ENCODE assay signal across 36 cellular contexts in genomic region chr20:24483435-24484080, GRCh38. TPM values are rescaled to one million over a fixed set of nuclear protein-coding genes. Genes with fewer than 3 reads are reported as not detected.
"Had no signal": no experiment of that assay in that cellular context is flagged by ENCODE, and none has a peak within 500 bp of the region (broad histone marks: within the 10 kb centered on the region; RNA-seq: fewer than 3 reads in every experiment).

No MANE protein-coding gene starts in this region.

- H3K36me3 ChIP-seq: brain microvascular endothelial cell had no signal

- H3K27ac ChIP-seq: brain microvascular endothelial cell, PC-9, RWPE1, VCaP had no signal

- H3K4me3 Mint-ChIP-seq: activated CD4-positive, alpha-beta T cell treated with anti-CD3 and anti-CD28 coated beads, Interleukin-2, amount 10 ng/mL, durations not matched to agents 24 days and 14 days; activated CD8-positive, alpha-beta T cell treated with anti-CD3 and anti-CD28 coated beads for 36 hours; activated naive CD4-positive, alpha-beta T cell treated with anti-CD3 and anti-CD28 coated beads, Interleukin-2, amount 50 U/mL, for 24 hours; activated naive CD8-positive, alpha-beta T cell treated with anti-CD3 and anti-CD28 coated beads, Interleukin-2, amount 50 U/mL, for 24 hours; activated T-cell treated with anti-CD3 and anti-CD28 coated beads, Interleukin-2, amount 50 U/mL, for 72 hours; activated T-helper 17 cell treated with anti-CD3 and anti-CD28 coated beads, Interleukin-2, amount 50 U/mL, for 72 hours had no signal

- H3K27ac Mint-ChIP-seq: activated CD4-positive, alpha-beta T cell treated with anti-CD3 and anti-CD28 coated beads, Interleukin-2, amount 10 ng/mL, durations not matched to agents 24 days and 14 days; activated CD8-positive, alpha-beta T cell treated with anti-CD3 and anti-CD28 coated beads for 36 hours; activated naive CD4-positive, alpha-beta T cell treated with anti-CD3 and anti-CD28 coated beads, Interleukin-2, amount 50 U/mL, for 24 hours; activated naive CD8-positive, alpha-beta T cell treated with anti-CD3 and anti-CD28 coated beads, Interleukin-2, amount 50 U/mL, for 24 hours; activated T-cell treated with anti-CD3 and anti-CD28 coated beads, Interleukin-2, amount 50 U/mL, for 72 hours; activated T-helper 17 cell treated with anti-CD3 and anti-CD28 coated beads, Interleukin-2, amount 50 U/mL, for 72 hours had no signal

- ATAC-seq: activated CD8-positive, alpha-beta T cell treated with anti-CD3 and anti-CD28 coated beads for 36 hours; activated naive CD8-positive, alpha-beta T cell treated with anti-CD3 and anti-CD28 coated beads, Interleukin-2, amount 50 U/mL, for 24 hours; activated T-cell treated with anti-CD3 and anti-CD28 coated beads, Interleukin-2, amount 50 U/mL, for 72 hours; activated T-helper 17 cell treated with anti-CD3 and anti-CD28 coated beads, Interleukin-2, amount 50 U/mL, for 72 hours; K562; Right ventricle myocardium inferior had no signal

- H3K4me1 Mint-ChIP-seq: activated CD4-positive, alpha-beta T cell treated with anti-CD3 and anti-CD28 coated beads, Interleukin-2, amount 10 ng/mL, durations not matched to agents 24 days and 14 days; activated naive CD4-positive, alpha-beta T cell treated with anti-CD3 and anti-CD28 coated beads, Interleukin-2, amount 50 U/mL, for 24 hours; activated naive CD8-positive, alpha-beta T cell treated with anti-CD3 and anti-CD28 coated beads, Interleukin-2, amount 50 U/mL, for 24 hours; activated T-helper 17 cell treated with anti-CD3 and anti-CD28 coated beads, Interleukin-2, amount 50 U/mL, for 72 hours had no signal

- H3K4me3 ChIP-seq: K562, PC-9 had no signal

- H3K9me3 Mint-ChIP-seq: activated CD4-positive, alpha-beta T cell treated with anti-CD3 and anti-CD28 coated beads, Interleukin-2, amount 10 ng/mL, durations not matched to agents 24 days and 14 days; activated CD8-positive, alpha-beta T cell treated with anti-CD3 and anti-CD28 coated beads for 36 hours; activated naive CD4-positive, alpha-beta T cell treated with anti-CD3 and anti-CD28 coated beads, Interleukin-2, amount 50 U/mL, for 24 hours; activated naive CD8-positive, alpha-beta T cell treated with anti-CD3 and anti-CD28 coated beads, Interleukin-2, amount 50 U/mL, for 24 hours; activated T-cell treated with anti-CD3 and anti-CD28 coated beads, Interleukin-2, amount 50 U/mL, for 72 hours; activated T-helper 17 cell treated with anti-CD3 and anti-CD28 coated beads, Interleukin-2, amount 50 U/mL, for 72 hours had no signal

- H3K36me3 Mint-ChIP-seq: activated naive CD4-positive, alpha-beta T cell treated with anti-CD3 and anti-CD28 coated beads, Interleukin-2, amount 50 U/mL, for 24 hours had no signal

- H3K27me3 Mint-ChIP-seq: activated CD8-positive, alpha-beta T cell treated with anti-CD3 and anti-CD28 coated beads for 36 hours; activated naive CD8-positive, alpha-beta T cell treated with anti-CD3 and anti-CD28 coated beads, Interleukin-2, amount 50 U/mL, for 24 hours had no signal

- DNase-seq: activated CD4-positive, alpha-beta T cell treated with anti-CD3 and anti-CD28 coated beads for 1 hour; activated CD4-positive, alpha-beta T cell treated with anti-CD3 and anti-CD28 coated beads, Interleukin-2, amount 10 ng/mL, durations not matched to agents 24 days and 14 days; activated CD4-positive, alpha-beta T cell treated with anti-CD3 and anti-CD28 coated beads, Interleukin-2, amount 50 U/mL, for 4 hours; activated CD4-positive, CD25-positive, alpha-beta regulatory T cell; activated CD8-positive, alpha-beta T cell treated with anti-CD3 and anti-CD28 coated beads for 36 hours; activated effector memory CD4-positive, alpha-beta T cell treated with anti-CD3 and anti-CD28 coated beads, Interleukin-2, amount 50 U/mL, for 16 hours; activated naive CD4-positive, alpha-beta T cell; activated naive CD8-positive, alpha-beta T cell treated with anti-CD3 and anti-CD28 coated beads, Interleukin-2, amount 50 U/mL, for 24 hours; activated T-cell treated with anti-CD3 and anti-CD28 coated beads, Interleukin-2, amount 50 U/mL, for 1 hour; activated T-cell treated with anti-CD3 and anti-CD28 coated beads, Interleukin-2, amount 50 U/mL, for 72 hours; amniotic stem cell; aorta; brain microvascular endothelial cell; IMR-90; NCI-H1092 treated with DMSO at 0.1 percent for 48 hours; NCI-H1417; NCI-H1930; NCI-H2081 treated with DMSO at 0.1 percent for 48 hours; NCI-H226; NCI-H446 treated with DMSO at 0.1 percent for 48 hours; NCI-H524; NCI-H69; NCI-H82; PC-9; SW 1271; T-helper 1 cell; T-helper 2 cell; T-helper 9 cell had no signal

- H3K27me3 ChIP-seq: brain microvascular endothelial cell had no signal

RNA-seq across cellular contexts. Expression of gene SYNDIG1, which starts 14.1 kb away (rescaled TPM):
- total RNA-seq: activated CD4-positive, alpha-beta T cell treated with anti-CD3 and anti-CD28 coated beads, Interleukin-2, amount 10 ng/mL, durations not matched to agents 24 days and 14 days; activated CD8-positive, alpha-beta memory T cell treated with anti-CD3 and anti-CD28 coated beads for 36 hours; activated CD8-positive, alpha-beta T cell treated with anti-CD3 and anti-CD28 coated beads for 36 hours; activated T-cell treated with anti-CD3 and anti-CD28 coated beads, Interleukin-2, amount 50 U/mL, for 72 hours; activated T-helper 17 cell treated with anti-CD3 and anti-CD28 coated beads, Interleukin-2, amount 50 U/mL, for 72 hours; IMR-90; K562; M059J had no signal
- polyA plus RNA-seq: IMR-90, K562 had no signal
